17 cellular contexts compared by ENCODE assay signal in genomic region chr1:189775343-189775742, GRCh38.
DNase-seq lines count a peak whose midpoint lies in the region; ATAC-seq, FAIRE-seq and TF ChIP-seq lines count a peak whose summit lies in the region.
"Had no signal": no experiment of that assay in that cellular context is flagged by ENCODE, and none has a peak within 500 bp of the region (broad histone marks: within the 10 kb centered on the region; RNA-seq: fewer than 3 reads in every experiment).

No MANE protein-coding gene starts in this region.

- H3K4me1 Mint-ChIP-seq in MCF 10A (ENCODE audit: insufficient read depth, unreplicated experiment) (peaks cover 13% of the 10 kb centered on the region), astrocyte (ENCODE audit: low read depth, unreplicated experiment) (peaks cover 13% of the 10 kb centered on the region)
- H3K4me1 Mint-ChIP-seq: naive thymus-derived CD8-positive, alpha-beta T cell had no signal

- no peaks in the 10 kb centered on the region for H3K9me2 ChIP-seq in hepatocyte (replicated peaks; ENCODE audit: insufficient read depth)

- H4K20me1 ChIP-seq in astrocyte (ENCODE audit: insufficient read depth, low read length), result no peaks in the 10 kb centered on the region
- H4K20me1 ChIP-seq in hepatocyte (ENCODE audit: insufficient read depth, poor library complexity, severe bottlenecking), result no peaks in the 10 kb centered on the region

- BruUV-seq in MCF 10A (replicated peaks; lab: Mats Ljungman, UMichigan), result no TSS peak

- H3K4me3 Mint-ChIP-seq in MCF 10A (ENCODE audit: unreplicated experiment) (no peak overlapping the region), astrocyte (ENCODE audit: unreplicated experiment) (no peak overlapping the region)
- H3K4me3 Mint-ChIP-seq: naive thymus-derived CD8-positive, alpha-beta T cell had no signal

- H3K9me3 Mint-ChIP-seq in MCF 10A (ENCODE audit: unreplicated experiment) (no peaks in the 10 kb centered on the region), astrocyte (ENCODE audit: unreplicated experiment) (no peaks in the 10 kb centered on the region)

- H2AFZ ChIP-seq in astrocyte (ENCODE audit: low read depth, low read length), result no peak overlapping the region
- H2AFZ ChIP-seq in hepatocyte, result no peak overlapping the region

- H3K36me3 ChIP-seq in breast epithelium (no peaks in the 10 kb centered on the region), astrocyte (ENCODE audit: insufficient read depth, low read length) (no peaks in the 10 kb centered on the region), hepatocyte (replicated peaks; ENCODE audit: insufficient read depth, low read depth) (no peaks in the 10 kb centered on the region), thoracic aorta (no peaks in the 10 kb centered on the region), kidney (ENCODE audit: control insufficient read depth in 1 of 2, insufficient read depth in 2 of 2, low read length in 2 of 2) (no peaks in the 10 kb centered on the region)
- H3K36me3 ChIP-seq: colonic mucosa, SJSA1, thyroid gland had no signal

- H3K4me2 ChIP-seq in astrocyte (ENCODE audit: low read length) (peak overlapping the region; percentile 38), hepatocyte (peak overlapping the region; percentile 20)
- H3K4me2 ChIP-seq: KMS-11 had no signal

- FAIRE-seq in astrocyte (lab: Jason Lieb, UNC) (no peak), kidney (lab: Jason Lieb, UNC) (no peak)
- FAIRE-seq: small intestine had no signal

- POLR2A ChIA-PET in MCF 10A (lab: Yijun Ruan, JAX), result interaction anchor here (0.6 kb wide), 1 partner anchor 149 kb away, joined by 3 read pairs; no protein-coding TSS in a partner anchor

- peak; percentile 67 for DNase-seq in MCF 10A (ENCODE audit: unreplicated experiment)
- DNase-seq in breast epithelium (ENCODE audit: low spot score in 2 of 2), result no peak
- peak; percentile 98 for DNase-seq in astrocyte (ENCODE audit: low read depth)
- DNase-seq in hepatocyte (ENCODE audit: low spot score), result peak; percentile 42
- DNase-seq in thoracic aorta (ENCODE audit: low spot score), result no peak
- DNase-seq in SK-N-DZ (ENCODE audit: low spot score), result no peak
- no peak for DNase-seq in NCI-H1694 (lab: John Stamatoyannopoulos, UW)
- DNase-seq in kidney, result no peak
- DNase-seq: activated naive CD4-positive, alpha-beta T cell treated with anti-CD3 and anti-CD28 coated beads, Interleukin-2, amount 50 U/mL, for 16 hours; colonic mucosa; naive thymus-derived CD8-positive, alpha-beta T cell; NCI-H82; small intestine; thyroid gland had no signal

- H3K79me2 ChIP-seq in astrocyte (ENCODE audit: insufficient read depth, low read length) (no peaks in the 10 kb centered on the region), hepatocyte (no peaks in the 10 kb centered on the region)

- H3K36me3 Mint-ChIP-seq in MCF 10A (ENCODE audit: insufficient read depth, unreplicated experiment), result no peaks in the 10 kb centered on the region
- no peaks in the 10 kb centered on the region for H3K36me3 Mint-ChIP-seq in astrocyte (ENCODE audit: low read depth, unreplicated experiment)
- H3K36me3 Mint-ChIP-seq: naive thymus-derived CD8-positive, alpha-beta T cell had no signal

- no peak overlapping the region for H3K4me3 ChIP-seq in breast epithelium
- no peak overlapping the region for H3K4me3 ChIP-seq in astrocyte (ENCODE audit: insufficient read depth, low read depth, low read length)
- H3K4me3 ChIP-seq in hepatocyte, result no peak overlapping the region
- no peak overlapping the region for H3K4me3 ChIP-seq in thoracic aorta
- no peak overlapping the region for H3K4me3 ChIP-seq in kidney (ENCODE audit: low read length in 2 of 2)
- H3K4me3 ChIP-seq: colonic mucosa, SJSA1, thyroid gland had no signal

- CTCF ChIA-PET in MCF 10A (lab: Yijun Ruan, JAX), result no interaction called here

- ATAC-seq in thoracic aorta (ENCODE audit: insufficient number of reproducible peaks, low FRiP score, low read depth), result peak; percentile 58
- ATAC-seq: naive thymus-derived CD8-positive, alpha-beta T cell had no signal

- H3K9me3 ChIP-seq in breast epithelium, result no peaks in the 10 kb centered on the region
- H3K9me3 ChIP-seq in astrocyte (ENCODE audit: insufficient read depth, low read depth, low read length), result no peaks in the 10 kb centered on the region
- H3K9me3 ChIP-seq in hepatocyte (ENCODE audit: low read depth), result no peaks in the 10 kb centered on the region
- H3K9me3 ChIP-seq in thoracic aorta, result no peaks in the 10 kb centered on the region
- no peaks in the 10 kb centered on the region for H3K9me3 ChIP-seq in kidney (ENCODE audit: control insufficient read depth in 1 of 2, low read length in 2 of 2)
- H3K9me3 ChIP-seq: colonic mucosa, SJSA1, thyroid gland had no signal

- TF ChIP-seq CTCF in MCF 10A (IDR thresholded peaks at IDR 0.05; ENCODE audit: unreplicated experiment) (no peak), breast epithelium (IDR thresholded peaks at IDR 0.05) (no peak), astrocyte (IDR thresholded peaks at IDR 0.05; ENCODE audit: insufficient read depth, low read depth, low read length) (no peak), hepatocyte (IDR thresholded peaks at IDR 0.05; ENCODE audit: poor library complexity) (no peak), thoracic aorta (IDR thresholded peaks at IDR 0.05) (no peak), kidney (IDR thresholded peaks at IDR 0.05; ENCODE audit: borderline replicate concordance, extremely low read depth, insufficient read depth) (no peak)

- H3K27ac ChIP-seq in breast epithelium (no peak overlapping the region), astrocyte (ENCODE audit: low read depth, low read length) (peak overlapping the region; percentile 65), hepatocyte (peak overlapping the region; percentile 75), thoracic aorta (no peak overlapping the region), kidney (ENCODE audit: low read depth in 2 of 2, low read length in 2 of 2) (no peak overlapping the region)
- H3K27ac ChIP-seq: colonic mucosa, KMS-11, SJSA1, thyroid gland, VCaP had no signal

- TF ChIP-seq POLR2A in breast epithelium (IDR thresholded peaks at IDR 0.05), result no peak

- H3K9ac ChIP-seq in astrocyte (ENCODE audit: low read length) (no peak overlapping the region), kidney (ENCODE audit: low read length in 2 of 2) (no peak overlapping the region)
- H3K9ac ChIP-seq: KMS-11 had no signal

- 22% methylated on average over 1 of the region's 1 CpG for WGBS in hepatocyte (ENCODE audit: low lambda C conversion rate, missing lambda C conversion rate)

- H3K27me3 ChIP-seq in breast epithelium (no peaks in the 10 kb centered on the region), astrocyte (ENCODE audit: insufficient read depth, low read length) (no peaks in the 10 kb centered on the region), hepatocyte (no peaks in the 10 kb centered on the region), thoracic aorta (replicated peaks; ENCODE audit: insufficient read depth) (no peaks in the 10 kb centered on the region)
- H3K27me3 ChIP-seq: colonic mucosa, SJSA1, thyroid gland had no signal

- H3K4me1 ChIP-seq in breast epithelium, result no peaks in the 10 kb centered on the region
- H3K4me1 ChIP-seq in astrocyte (ENCODE audit: insufficient read depth, low read length), result no peaks in the 10 kb centered on the region
- peaks cover 15% of the 10 kb centered on the region for H3K4me1 ChIP-seq in hepatocyte (ENCODE audit: insufficient read depth)
- H3K4me1 ChIP-seq in thoracic aorta (ENCODE audit: control insufficient read depth in 1 of 2, low read depth in 2 of 2), result no peaks in the 10 kb centered on the region
- no peaks in the 10 kb centered on the region for H3K4me1 ChIP-seq in kidney (ENCODE audit: control insufficient read depth in 1 of 2, insufficient read depth in 1 of 2, low read depth in 1 of 2, low read length in 2 of 2)
- H3K4me1 ChIP-seq: colonic mucosa, SJSA1, thyroid gland had no signal

- H3K27me3 Mint-ChIP-seq in MCF 10A (ENCODE audit: insufficient read depth, unreplicated experiment), result no peaks in the 10 kb centered on the region
- no peaks in the 10 kb centered on the region for H3K27me3 Mint-ChIP-seq in astrocyte (ENCODE audit: low read depth, unreplicated experiment)
- H3K27me3 Mint-ChIP-seq: naive thymus-derived CD8-positive, alpha-beta T cell had no signal

- H3K27ac Mint-ChIP-seq in MCF 10A (ENCODE audit: low read depth, unreplicated experiment), result peak overlapping the region; percentile 58
- H3K27ac Mint-ChIP-seq in astrocyte (ENCODE audit: unreplicated experiment), result peak overlapping the region; percentile 81
- H3K27ac Mint-ChIP-seq: naive thymus-derived CD8-positive, alpha-beta T cell had no signal

- intact Hi-C loops in MCF 10A (cut with micrococcal nuclease) (no loop called here), breast epithelium (cut with DNase I; ENCODE audit: low total_unique reads) (no loop called here), kidney (cut with DNase I) (no loop called here)

Comparison
In these comparisons a context has a peak if more than half of its experiments do, and no peak if none do; other contexts are left out.
1. DNase-seq: peak in MCF 10A (single experiment), astrocyte (single experiment) and hepatocyte (single experiment); none in breast epithelium (0 of 2), thoracic aorta (single experiment), SK-N-DZ (single experiment), NCI-H1694 (single experiment) and kidney (single experiment).
2. H3K27ac ChIP-seq: peak in astrocyte (single experiment) and hepatocyte (single experiment); none in breast epithelium (0 of 2), thoracic aorta (0 of 2) and kidney (0 of 2).